In the genomic region with DNA sequence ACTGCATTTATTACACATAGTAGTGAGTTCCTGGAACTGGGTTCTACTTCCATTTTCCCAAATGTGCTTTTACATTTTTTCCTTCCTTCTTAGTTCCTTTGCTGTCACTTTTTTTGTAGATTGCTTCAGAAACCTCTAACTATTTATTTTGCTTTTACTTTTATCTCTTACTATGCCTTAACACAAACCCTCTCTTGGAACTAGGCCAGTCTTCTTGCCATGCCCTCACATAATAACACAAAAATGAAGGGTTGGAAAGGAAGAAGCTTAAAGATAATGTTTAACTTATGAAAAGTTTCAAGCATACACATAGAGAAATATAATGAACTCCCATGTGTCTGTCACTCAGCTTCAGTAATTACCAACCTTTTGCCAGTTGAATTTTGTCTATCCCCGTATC, we compare ENCODE assay signal across 2 cellular contexts.
TF ChIP-seq lines count a peak whose summit lies in the region.

No MANE protein-coding gene starts in this region.

TF ChIP-seq in IMR-90, 13 proteins besides CTCF, POLR2A, EP300 and RAD21:
- TF ChIP-seq, protein P1, sequence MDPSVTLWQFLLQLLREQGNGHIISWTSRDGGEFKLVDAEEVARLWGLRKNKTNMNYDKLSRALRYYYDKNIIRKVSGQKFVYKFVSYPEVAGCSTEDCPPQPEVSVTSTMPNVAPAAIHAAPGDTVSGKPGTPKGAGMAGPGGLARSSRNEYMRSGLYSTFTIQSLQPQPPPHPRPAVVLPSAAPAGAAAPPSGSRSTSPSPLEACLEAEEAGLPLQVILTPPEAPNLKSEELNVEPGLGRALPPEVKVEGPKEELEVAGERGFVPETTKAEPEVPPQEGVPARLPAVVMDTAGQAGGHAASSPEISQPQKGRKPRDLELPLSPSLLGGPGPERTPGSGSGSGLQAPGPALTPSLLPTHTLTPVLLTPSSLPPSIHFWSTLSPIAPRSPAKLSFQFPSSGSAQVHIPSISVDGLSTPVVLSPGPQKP (IDR thresholded peaks at IDR 0.05; ENCODE audit: borderline replicate concordance, low read depth, low read length), result no peak
- no peak for TF ChIP-seq CEBPB (IDR thresholded peaks at IDR 0.05; ENCODE audit: low read depth, low read length)
- TF ChIP-seq SMC3 (IDR thresholded peaks at IDR 0.05; ENCODE audit: low read depth, low read length), result no peak
- TF ChIP-seq MAFK (IDR thresholded peaks at IDR 0.05; ENCODE audit: low read depth, low read length), result no peak
- no peak for TF ChIP-seq NFE2L2 (IDR thresholded peaks at IDR 0.05; ENCODE audit: low read depth, low read length)
- no peak for TF ChIP-seq RCOR1 (IDR thresholded peaks at IDR 0.05; ENCODE audit: insufficient replicate concordance, low read length)
- no peak for TF ChIP-seq RFX5 (IDR thresholded peaks at IDR 0.05; ENCODE audit: low read depth, low read length)
- no peak for TF ChIP-seq CHD1 (IDR thresholded peaks at IDR 0.05; ENCODE audit: low read depth, low read length)
- no peak for TF ChIP-seq MAZ (IDR thresholded peaks at IDR 0.05; ENCODE audit: borderline replicate concordance, low read depth, low read length)
- no peak for TF ChIP-seq BHLHE40 (IDR thresholded peaks at IDR 0.05; ENCODE audit: low read depth, low read length)
- no peak for TF ChIP-seq FOS (IDR thresholded peaks at IDR 0.05; ENCODE audit: low read depth, low read length)
- TF ChIP-seq, protein P2, sequence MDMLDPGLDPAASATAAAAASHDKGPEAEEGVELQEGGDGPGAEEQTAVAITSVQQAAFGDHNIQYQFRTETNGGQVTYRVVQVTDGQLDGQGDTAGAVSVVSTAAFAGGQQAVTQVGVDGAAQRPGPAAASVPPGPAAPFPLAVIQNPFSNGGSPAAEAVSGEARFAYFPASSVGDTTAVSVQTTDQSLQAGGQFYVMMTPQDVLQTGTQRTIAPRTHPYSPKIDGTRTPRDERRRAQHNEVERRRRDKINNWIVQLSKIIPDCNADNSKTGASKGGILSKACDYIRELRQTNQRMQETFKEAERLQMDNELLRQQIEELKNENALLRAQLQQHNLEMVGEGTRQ (IDR thresholded peaks at IDR 0.05; ENCODE audit: low read depth, low read length), result no peak
- no peak for TF ChIP-seq MXI1 (IDR thresholded peaks at IDR 0.05; ENCODE audit: borderline replicate concordance, low read depth, low read length)
TF ChIP-seq in IMR-90: peak in this region for 0.

TF ChIP-seq in K562, 482 proteins besides CTCF, POLR2A, EP300 and RAD21:
- TF ChIP-seq NFIC (IDR thresholded peaks at IDR 0.05) (peak; percentile 59), ZC3H11A (IDR thresholded peaks at IDR 0.05; ENCODE audit: low read depth, low read length) (no peak)
